ENCODE assay signal across 8 cellular contexts in genomic region chrX:281166-281999, GRCh38. TPM values are rescaled to one million over a fixed set of nuclear protein-coding genes. Genes with fewer than 3 reads are reported as not detected.
DNase-seq lines count a peak whose midpoint lies in the region; ATAC-seq and TF ChIP-seq lines count a peak whose summit lies in the region.

A gene with protein sequence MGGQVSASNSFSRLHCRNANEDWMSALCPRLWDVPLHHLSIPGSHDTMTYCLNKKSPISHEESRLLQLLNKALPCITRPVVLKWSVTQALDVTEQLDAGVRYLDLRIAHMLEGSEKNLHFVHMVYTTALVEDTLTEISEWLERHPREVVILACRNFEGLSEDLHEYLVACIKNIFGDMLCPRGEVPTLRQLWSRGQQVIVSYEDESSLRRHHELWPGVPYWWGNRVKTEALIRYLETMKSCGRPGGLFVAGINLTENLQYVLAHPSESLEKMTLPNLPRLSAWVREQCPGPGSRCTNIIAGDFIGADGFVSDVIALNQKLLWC (plus strand): TSS chrX:281381. CDS start chrX:284188, 2,807 bp downstream.

- CTCF ChIA-PET in OCI-LY7 (lab: Charles Lee; ENCODE audit: unreplicated experiment): no interaction called here

- H3K36me3 ChIP-seq in OCI-LY7 (ENCODE audit: insufficient read depth, low read length): peaks cover 30% of the 10 kb centered on the region
- no peaks in the 10 kb centered on the region for H3K36me3 ChIP-seq in mucosa of descending colon (ENCODE audit: low read depth)

- H3K4me3 ChIP-seq in OCI-LY7 (ENCODE audit: low read depth, low read length, poor library complexity, severe bottlenecking) (peak within 1 kb of the TSS; percentile 90), mucosa of descending colon (no peak within 1 kb of the TSS)

- intact Hi-C loops in OCI-LY7 (cut with micrococcal nuclease; ENCODE audit: unreplicated experiment): no loop called here
- intact Hi-C loops in mucosa of descending colon (cut with DNase I, micrococcal nuclease): no loop called here

- DNase-seq in OCI-LY7 (ENCODE audit: low spot score) (peak; percentile 84), endothelial cell (ENCODE audit: low spot score) (peak; percentile 26), mucosa of descending colon (peak; percentile 23 to 55 (median 47)), HUDEP-2 (lab: John Stamatoyannopoulos, UW; ENCODE audit: unreplicated experiment in 76 of 76) (no peak), NOMO-1 treated with DMSO at 0.1 percent for 48 hours (lab: John Stamatoyannopoulos, UW; ENCODE audit: unreplicated experiment) (no peak), DMS114 treated with DMSO at 0.1 percent for 48 hours (lab: John Stamatoyannopoulos, UW; ENCODE audit: unreplicated experiment) (no peak)

- H3K27ac ChIP-seq in OCI-LY7 (ENCODE audit: low read depth, low read length, poor library complexity, severe bottlenecking): peak within 1 kb of the TSS; percentile 94

- H3K9me2 ChIP-seq in OCI-LY7 (ENCODE audit: insufficient read depth, low read length): no peaks in the 10 kb centered on the region

- peaks cover 14% of the 10 kb centered on the region for H3K4me1 Mint-ChIP-seq in endothelial cell (ENCODE audit: unreplicated experiment)

- H3K27ac Mint-ChIP-seq in endothelial cell (ENCODE audit: unreplicated experiment): no peak within 1 kb of the TSS

- H3K4me2 ChIP-seq in OCI-LY7 (ENCODE audit: low read length): peak within 1 kb of the TSS; percentile 77

- H3K79me2 ChIP-seq in OCI-LY7 (ENCODE audit: insufficient read depth, low read depth, low read length): peaks cover 34% of the 10 kb centered on the region

- peak within 1 kb of the TSS; percentile 18; the same call in 1 of the 2 replicates for H2AFZ ChIP-seq in OCI-LY7 (ENCODE audit: low read length)

- peaks cover 17% of the 10 kb centered on the region for H3K27me3 Mint-ChIP-seq in endothelial cell (ENCODE audit: unreplicated experiment)

- POLR2A ChIA-PET in OCI-LY7 (lab: Charles Lee): no interaction called here

- no peaks in the 10 kb centered on the region for H3K9me3 Mint-ChIP-seq in endothelial cell (ENCODE audit: unreplicated experiment)

- no peak for TF ChIP-seq CTCF in OCI-LY7 (conservative IDR thresholded peaks at IDR 0.05; ENCODE audit: low read length)
- no peak for TF ChIP-seq CTCF in endothelial cell (IDR thresholded peaks at IDR 0.05; ENCODE audit: unreplicated experiment)
- no peak for TF ChIP-seq CTCF in mucosa of descending colon (IDR thresholded peaks at IDR 0.05)

- H3K4me3 Mint-ChIP-seq in endothelial cell (ENCODE audit: unreplicated experiment): peak within 1 kb of the TSS; percentile 42

- H3K36me3 Mint-ChIP-seq in endothelial cell (ENCODE audit: low read depth, unreplicated experiment): peaks cover 11% of the 10 kb centered on the region

- H3K9me3 ChIP-seq in OCI-LY7 (ENCODE audit: low read length) (no peaks in the 10 kb centered on the region), mucosa of descending colon (no peaks in the 10 kb centered on the region)

- peak; percentile 43 for ATAC-seq in GM18907 (IDR thresholded peaks at IDR 0.05; ENCODE audit: unreplicated experiment)
- ATAC-seq in mucosa of descending colon: peak; percentile 6
- ATAC-seq in HG03097 (IDR thresholded peaks at IDR 0.05; ENCODE audit: low FRiP score, unreplicated experiment): no peak

- peaks cover 22% of the 10 kb centered on the region for H3K4me1 ChIP-seq in OCI-LY7 (ENCODE audit: insufficient read depth, low read length, poor library complexity, severe bottlenecking)
- no peaks in the 10 kb centered on the region for H3K4me1 ChIP-seq in mucosa of descending colon (ENCODE audit: low read depth)

- H4K20me1 ChIP-seq in OCI-LY7 (ENCODE audit: insufficient read depth, low read length): no peaks in the 10 kb centered on the region

- TSS peak; percentile 71 for BruUV-seq in OCI-LY7 (replicated peaks; lab: Mats Ljungman, UMichigan)

RNA-seq across cellular contexts. Expression of the gene that starts here (rescaled TPM):
- total RNA-seq in OCI-LY7 (2014; rRNA removed; shearing (Covaris generic)): 60.1 and 86.0 TPM in 2 replicates
- total RNA-seq in OCI-LY7 (2022) (125 and 133 TPM in 2 replicates), endothelial cell (ENCODE audit: unreplicated experiment) (21.7 TPM), mucosa of descending colon (10 to 100 TPM; 12.6 to 20.7 (median 13.8) TPM)

Comparison
In these comparisons a context has a peak if more than half of its experiments do, and no peak if none do; other contexts are left out.
1. DNase-seq: peak in OCI-LY7 (single experiment), endothelial cell (single experiment) and mucosa of descending colon (3 of 3); none in HUDEP-2 (0 of 76), NOMO-1 treated with DMSO at 0.1 percent for 48 hours (single experiment) and DMS114 treated with DMSO at 0.1 percent for 48 hours (single experiment).